1 cellular context compared by ENCODE assay signal in the genomic region with DNA sequence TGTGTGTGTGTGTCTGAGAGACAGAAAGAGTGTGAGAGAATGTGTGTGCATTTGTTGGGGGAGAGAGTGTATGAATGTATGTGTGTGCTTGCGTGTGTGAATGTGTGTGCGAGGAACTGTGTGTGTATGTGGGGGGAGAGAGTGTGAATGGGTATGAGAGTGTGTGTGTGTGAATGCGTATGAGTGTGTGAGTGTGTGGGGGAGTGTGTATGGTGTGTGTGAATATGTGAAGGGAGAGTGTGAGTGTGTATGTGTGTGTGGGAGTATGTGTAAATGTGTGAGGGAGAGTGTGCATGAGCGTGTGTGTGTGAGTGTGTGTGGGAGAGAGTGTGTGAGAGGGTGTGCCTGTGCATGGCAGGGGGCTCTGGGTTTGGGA.
A peak's percentile ranks its signal among the peaks of the same experiment; 100 is the strongest.
TF ChIP-seq lines count a peak whose summit lies in the region.

No MANE protein-coding gene starts in this region.

TF ChIP-seq in K562, 482 proteins besides CTCF, POLR2A, EP300 and RAD21 (continued from another document):
- TF ChIP-seq ELF4 (CRISPR knock-in tag; IDR thresholded peaks at IDR 0.05), result peak; percentile 76; the same call in 1 of the 2 replicates
- TF ChIP-seq, protein P1, sequence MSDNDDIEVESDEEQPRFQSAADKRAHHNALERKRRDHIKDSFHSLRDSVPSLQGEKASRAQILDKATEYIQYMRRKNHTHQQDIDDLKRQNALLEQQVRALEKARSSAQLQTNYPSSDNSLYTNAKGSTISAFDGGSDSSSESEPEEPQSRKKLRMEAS (CRISPR knock-in tag; IDR thresholded peaks at IDR 0.05), result no peak
- no peak for TF ChIP-seq ARID2 (IDR thresholded peaks at IDR 0.05)
